ENCODE assay signal across 18 cellular contexts in the genomic region with DNA sequence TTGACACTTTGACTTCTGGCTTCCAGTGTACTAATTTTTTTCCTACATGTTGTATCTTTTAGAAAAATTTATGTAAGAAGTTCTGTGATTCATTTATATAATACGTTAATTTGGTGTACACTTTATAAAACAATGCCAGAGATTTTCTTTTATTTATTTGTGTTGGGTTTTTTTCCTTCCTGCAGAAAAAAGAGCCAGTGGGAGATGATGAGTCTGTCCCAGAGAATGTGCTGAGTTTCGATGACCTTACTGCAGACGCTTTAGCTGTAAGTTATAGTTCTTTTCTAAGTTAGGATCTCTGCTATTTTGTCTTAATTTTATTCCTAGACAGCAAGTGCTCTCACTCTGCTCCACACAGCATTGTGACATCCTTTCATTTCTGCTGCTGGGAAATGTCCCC. TPM values are rescaled to one million over a fixed set of nuclear protein-coding genes. Genes with fewer than 3 reads are reported as not detected.
DNase-seq lines count a peak whose midpoint lies in the region; ATAC-seq and TF ChIP-seq lines count a peak whose summit lies in the region.
"Had no signal": no experiment of that assay in that cellular context is flagged by ENCODE, and none has a peak within 500 bp of the region (broad histone marks: within the 10 kb centered on the region; RNA-seq: fewer than 3 reads in every experiment).

No MANE protein-coding gene starts in this region.

- POLR2A ChIA-PET in PC-9 (lab: Charles Lee; ENCODE audit: unreplicated experiment), result no interaction called here
- POLR2A ChIA-PET in naive thymus-derived CD4-positive, alpha-beta T cell (lab: Charles Lee), result no interaction called here

- peaks cover 60% of the 10 kb centered on the region for H3K79me2 ChIP-seq in PC-9 (ENCODE audit: low read depth)

- no peaks in the 10 kb centered on the region for H3K9me3 Mint-ChIP-seq in brain
- no peaks in the 10 kb centered on the region for H3K9me3 Mint-ChIP-seq in activated naive CD4-positive, alpha-beta T cell treated with anti-CD3 and anti-CD28 coated beads for 36 hours
- no peaks in the 10 kb centered on the region for H3K9me3 Mint-ChIP-seq in naive thymus-derived CD4-positive, alpha-beta T cell
- H3K9me3 Mint-ChIP-seq: CD4-positive, CD25-positive, alpha-beta regulatory T cell had no signal

- no peaks in the 10 kb centered on the region for H3K9me2 ChIP-seq in PC-9 (ENCODE audit: insufficient read depth)

- peaks cover 20% of the 10 kb centered on the region for H4K20me1 ChIP-seq in PC-9 (ENCODE audit: insufficient read depth)

- H3K27me3 ChIP-seq in PC-9 (ENCODE audit: insufficient read depth, low read depth), result no peaks in the 10 kb centered on the region
- no peaks in the 10 kb centered on the region for H3K27me3 ChIP-seq in naive thymus-derived CD4-positive, alpha-beta T cell (ENCODE audit: control insufficient read depth in 2 of 2, insufficient read depth in 2 of 2, low read length in 2 of 2)

- peaks cover 82% of the 10 kb centered on the region for H3K36me3 Mint-ChIP-seq in brain
- H3K36me3 Mint-ChIP-seq in activated naive CD4-positive, alpha-beta T cell treated with anti-CD3 and anti-CD28 coated beads for 36 hours (ENCODE audit: low read depth), result peaks cover 45% of the 10 kb centered on the region
- H3K36me3 Mint-ChIP-seq in naive thymus-derived CD4-positive, alpha-beta T cell, result peaks cover 8 to 45% (median 20%) of the 10 kb centered on the region in 5 donors

- intact Hi-C loops in PC-9 (cut with micrococcal nuclease; ENCODE audit: unreplicated experiment), result no loop called here
- intact Hi-C loops in activated naive CD4-positive, alpha-beta T cell treated with anti-CD3 and anti-CD28 coated beads for 36 hours (cut with micrococcal nuclease), result no loop called here
- intact Hi-C loops in naive thymus-derived CD4-positive, alpha-beta T cell (cut with micrococcal nuclease), result loop anchor here in 1 of 2 donors (2.0 kb wide), 1 partner anchor 13 kb away; no protein-coding TSS in a partner anchor

- H3K9me3 ChIP-seq in PC-9 (ENCODE audit: insufficient read depth, low read depth), result no peaks in the 10 kb centered on the region; the same call in 1 of the 2 replicates
- H3K9me3 ChIP-seq in naive thymus-derived CD4-positive, alpha-beta T cell (ENCODE audit: control insufficient read depth in 2 of 3, low read length in 3 of 3), result no peaks in the 10 kb centered on the region

- BruUV-seq in PC-9 (replicated peaks; lab: Mats Ljungman, UMichigan), result no TSS peak

- CTCF ChIA-PET in PC-9 (lab: Charles Lee), result interaction anchor here (0.7 kb wide), 1 partner anchor 48 kb away, joined by 6 read pairs; no protein-coding TSS in a partner anchor
- CTCF ChIA-PET in activated naive CD4-positive, alpha-beta T cell treated with anti-CD3 and anti-CD28 coated beads for 36 hours (lab: Charles Lee), result no interaction called here
- CTCF ChIA-PET in naive thymus-derived CD4-positive, alpha-beta T cell (lab: Charles Lee), result no interaction called here

- H3K4me2 ChIP-seq in PC-9, result peak overlapping the region; percentile 50

- H2AFZ ChIP-seq in PC-9, result no peak overlapping the region
- H2AFZ ChIP-seq: GM23248 had no signal

- peaks cover 49% of the 10 kb centered on the region for H3K4me1 ChIP-seq in PC-9 (replicated peaks; ENCODE audit: insufficient read depth)
- H3K4me1 ChIP-seq in naive thymus-derived CD4-positive, alpha-beta T cell (ENCODE audit: control insufficient read depth in 2 of 2, insufficient read depth in 2 of 2, low read length in 2 of 2), result peaks cover 2 to 4% of the 10 kb centered on the region in 2 donors

- H3F3A ChIP-seq in PC-9 (ENCODE audit: insufficient read depth, low read depth), result peaks cover 54% of the 10 kb centered on the region

- TF ChIP-seq CTCF in PC-9 (conservative IDR thresholded peaks at IDR 0.05) (no peak), brain (conservative IDR thresholded peaks at IDR 0.05) (no peak)

- ATAC-seq in naive thymus-derived CD4-positive, alpha-beta T cell, result no peak

- DNase-seq in EH (ENCODE audit: low read depth) (peak; percentile 89), PC-9 (peak in 1 of 2 experiments; percentile 28), hepatic stellate cell (ENCODE audit: low spot score) (peak; percentile 74), AML-193 (lab: John Stamatoyannopoulos, UW) (no peak), NAMALWA (ENCODE audit: low spot score) (no peak)
- no peak for DNase-seq in activated naive CD4-positive, alpha-beta T cell treated with anti-CD3 and anti-CD28 coated beads for 36 hours
- no peak for DNase-seq in naive thymus-derived CD4-positive, alpha-beta T cell
- DNase-seq: CD4-positive, CD25-positive, alpha-beta regulatory T cell; DMS53; GM23248; MM.1S; NCI-H1105 treated with DMSO at 0.1 percent for 48 hours; NCI-H1694 treated with DMSO at 0.1 percent for 48 hours; NCI-H446; NCI-H69; SHP77 treated with DMSO at 0.1 percent for 48 hours had no signal

- H3K4me3 Mint-ChIP-seq in brain, result peak overlapping the region in 2 of 5 experiments; percentile 2 to 3
- H3K4me3 Mint-ChIP-seq in activated naive CD4-positive, alpha-beta T cell treated with anti-CD3 and anti-CD28 coated beads for 36 hours, result no peak overlapping the region
- no peak overlapping the region for H3K4me3 Mint-ChIP-seq in naive thymus-derived CD4-positive, alpha-beta T cell
- H3K4me3 Mint-ChIP-seq: B cell; CD4-positive, CD25-positive, alpha-beta regulatory T cell had no signal

- H3K36me3 ChIP-seq in PC-9 (ENCODE audit: low read depth), result peaks cover 63% of the 10 kb centered on the region
- H3K36me3 ChIP-seq in naive thymus-derived CD4-positive, alpha-beta T cell (ENCODE audit: control insufficient read depth in 2 of 3, insufficient read depth in 3 of 3, low read length in 3 of 3), result peaks cover 27 to 72% (median 29%) of the 10 kb centered on the region in 3 experiments

- H3K27ac Mint-ChIP-seq in brain, result peak overlapping the region; percentile 75 to 96 (median 90)
- H3K27ac Mint-ChIP-seq in activated naive CD4-positive, alpha-beta T cell treated with anti-CD3 and anti-CD28 coated beads for 36 hours, result no peak overlapping the region
- peak overlapping the region in 4 of 9 donors; percentile 15 to 65 (median 38) for H3K27ac Mint-ChIP-seq in naive thymus-derived CD4-positive, alpha-beta T cell
- H3K27ac Mint-ChIP-seq: B cell had no signal

- H3K27ac ChIP-seq in PC-9, result peak overlapping the region; percentile 80
- no peak overlapping the region for H3K27ac ChIP-seq in naive thymus-derived CD4-positive, alpha-beta T cell (ENCODE audit: low read depth, low read length)
- H3K27ac ChIP-seq: GM23248 had no signal

- peaks cover 78% of the 10 kb centered on the region for H3K4me1 Mint-ChIP-seq in brain
- peaks cover 25% of the 10 kb centered on the region for H3K4me1 Mint-ChIP-seq in activated naive CD4-positive, alpha-beta T cell treated with anti-CD3 and anti-CD28 coated beads for 36 hours (ENCODE audit: low read depth)
- H3K4me1 Mint-ChIP-seq in naive thymus-derived CD4-positive, alpha-beta T cell, result peaks cover 11 to 34% (median 23%) of the 10 kb centered on the region in 7 donors

- H3K4me3 ChIP-seq in PC-9, result no peak overlapping the region
- no peak overlapping the region for H3K4me3 ChIP-seq in naive thymus-derived CD4-positive, alpha-beta T cell (ENCODE audit: low read length)
- H3K4me3 ChIP-seq: GM23248 had no signal

- peaks cover 8% of the 10 kb centered on the region for H3K27me3 Mint-ChIP-seq in brain
- H3K27me3 Mint-ChIP-seq in activated naive CD4-positive, alpha-beta T cell treated with anti-CD3 and anti-CD28 coated beads for 36 hours (ENCODE audit: low read depth), result no peaks in the 10 kb centered on the region
- H3K27me3 Mint-ChIP-seq in naive thymus-derived CD4-positive, alpha-beta T cell, result no peaks in the 10 kb centered on the region
- H3K27me3 Mint-ChIP-seq: B cell; CD4-positive, CD25-positive, alpha-beta regulatory T cell had no signal

RNA-seq across cellular contexts. Expression of a gene that starts 14.4 kb away (rescaled TPM):
- 206 and 279 TPM in 2 replicates for total RNA-seq in PC-9 (2021)
- 402 TPM for polyA plus RNA-seq in brain (ENCODE audit: insufficient read depth, low read depth, low replicate concordance)
- 100 to 1,000 TPM; 363 TPM for total RNA-seq in activated naive CD4-positive, alpha-beta T cell treated with anti-CD3 and anti-CD28 coated beads for 36 hours
- 100 to 1,000 TPM; 110 to 173 (median 135) TPM for total RNA-seq in naive thymus-derived CD4-positive, alpha-beta T cell
- polyA plus RNA-seq in naive thymus-derived CD4-positive, alpha-beta T cell, result 100 to 1,000 TPM; 134 to 179 TPM

RNA-seq across cellular contexts. Expression of a gene that starts 21.2 kb away (rescaled TPM):
- 19.0 and 19.5 TPM in 2 replicates for total RNA-seq in PC-9 (2021)
- polyA plus RNA-seq in brain (ENCODE audit: insufficient read depth, low read depth, low replicate concordance), result 109 TPM
- 1 to 10 TPM; 1.1 to 1.2 TPM for total RNA-seq in activated naive CD4-positive, alpha-beta T cell treated with anti-CD3 and anti-CD28 coated beads for 36 hours
- 1 to 10 TPM; 3.0 to 6.4 (median 3.2) TPM for total RNA-seq in naive thymus-derived CD4-positive, alpha-beta T cell
- polyA plus RNA-seq in naive thymus-derived CD4-positive, alpha-beta T cell, result 1 to 10 TPM in 1 of 2 donors, under 1 TPM in 1; 0.17 to 1.3 TPM

RNA-seq across cellular contexts. Expression of a gene that starts 54.8 kb away (rescaled TPM):
- total RNA-seq in PC-9 (2021), result 26.4 and 28.6 TPM in 2 replicates
- polyA plus RNA-seq in brain (ENCODE audit: insufficient read depth, low read depth, low replicate concordance), result 77.5 TPM
- 10 to 100 TPM; 19.3 to 21.5 TPM for total RNA-seq in activated naive CD4-positive, alpha-beta T cell treated with anti-CD3 and anti-CD28 coated beads for 36 hours
- 10 to 100 TPM in 1 of 5 experiments, 1 to 10 TPM in 1, under 1 TPM in 2, not detected in 1; 0.38 to 16.1 (median 1.3) TPM for total RNA-seq in naive thymus-derived CD4-positive, alpha-beta T cell
- under 1 TPM in 1 of 2 donors, not detected in 1; 0.67 TPM for polyA plus RNA-seq in naive thymus-derived CD4-positive, alpha-beta T cell
- total RNA-seq: B cell had no signal

Comparison
In these comparisons a context has a peak if more than half of its experiments do, and no peak if none do; other contexts are left out.
1. DNase-seq: peak in EH (single experiment) and hepatic stellate cell (single experiment); none in AML-193 (0 of 2), activated naive CD4-positive, alpha-beta T cell treated with anti-CD3 and anti-CD28 coated beads for 36 hours (single experiment), NAMALWA (single experiment) and naive thymus-derived CD4-positive, alpha-beta T cell (0 of 9).